10 cellular contexts compared by ENCODE assay signal in the genomic region with DNA sequence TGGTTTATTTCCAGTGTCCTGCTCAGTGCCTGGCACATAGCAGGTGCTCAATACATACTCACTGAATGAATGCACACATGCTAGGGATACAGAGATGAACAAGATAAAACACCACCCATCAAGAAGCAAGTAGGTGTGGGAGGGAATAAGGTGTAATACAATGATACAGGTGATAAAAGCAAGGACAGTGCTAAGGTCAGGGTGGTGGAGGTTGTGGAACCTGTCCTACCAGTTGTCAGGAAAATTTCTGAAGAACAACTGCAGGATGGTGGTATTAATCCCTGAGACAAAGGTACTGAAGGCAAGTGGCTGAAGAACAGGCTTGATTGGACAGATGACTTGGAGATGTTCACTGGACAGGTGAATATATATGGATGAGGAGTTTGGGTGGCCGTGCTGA. TPM values are rescaled to one million over a fixed set of nuclear protein-coding genes. Genes with fewer than 3 reads are reported as not detected.
A peak's percentile ranks its signal among the peaks of the same experiment; 100 is the strongest.
DNase-seq lines count a peak whose midpoint lies in the region; ATAC-seq and TF ChIP-seq lines count a peak whose summit lies in the region.
"Had no signal": no experiment of that assay in that cellular context is flagged by ENCODE, and none has a peak within 500 bp of the region (broad histone marks: within the 10 kb centered on the region; RNA-seq: fewer than 3 reads in every experiment).

No MANE protein-coding gene starts in this region.

- peak overlapping the region; percentile 96 for H3K4me3 Mint-ChIP-seq in activated naive CD8-positive, alpha-beta T cell
- H3K4me3 Mint-ChIP-seq in mesothelial cell of epicardium, result peak overlapping the region; percentile 96

- ATAC-seq in left lobe of liver (no peak), GM18517 (IDR thresholded peaks at IDR 0.05; ENCODE audit: unreplicated experiment) (no peak)

- peak overlapping the region; percentile 23 for H3K27ac Mint-ChIP-seq in activated naive CD8-positive, alpha-beta T cell
- peak overlapping the region; percentile 2 for H3K27ac Mint-ChIP-seq in mesothelial cell of epicardium

- H3K27me3 Mint-ChIP-seq in activated naive CD8-positive, alpha-beta T cell, result no peaks in the 10 kb centered on the region
- H3K27me3 Mint-ChIP-seq in mesothelial cell of epicardium (ENCODE audit: low read depth), result no peaks in the 10 kb centered on the region

- peak overlapping the region; percentile 85 for H3K27ac ChIP-seq in C4-2B

- peaks cover 11% of the 10 kb centered on the region for H3K36me3 Mint-ChIP-seq in activated naive CD8-positive, alpha-beta T cell
- H3K36me3 Mint-ChIP-seq in mesothelial cell of epicardium, result peaks cover 17% of the 10 kb centered on the region

- peaks cover 24% of the 10 kb centered on the region for H3K4me1 Mint-ChIP-seq in activated naive CD8-positive, alpha-beta T cell (ENCODE audit: low read depth)
- H3K4me1 Mint-ChIP-seq in mesothelial cell of epicardium, result peaks cover 27% of the 10 kb centered on the region

- TF ChIP-seq CTCF in C4-2B (conservative IDR thresholded peaks at IDR 0.05) (no peak), mesothelial cell of epicardium (IDR thresholded peaks at IDR 0.05; ENCODE audit: unreplicated experiment) (no peak)

- H3K9me3 Mint-ChIP-seq in activated naive CD8-positive, alpha-beta T cell (ENCODE audit: low read depth), result no peaks in the 10 kb centered on the region
- no peaks in the 10 kb centered on the region for H3K9me3 Mint-ChIP-seq in mesothelial cell of epicardium

- DNase-seq in HT-29 (ENCODE audit: low spot score), result peak; percentile 72
- no peak for DNase-seq in mesothelial cell of epicardium (ENCODE audit: low spot score in 2 of 2, unreplicated experiment in 2 of 2)
- DNase-seq in stimulated activated naive CD4-positive, alpha-beta T cell (lab: John Stamatoyannopoulos, UW), result no peak
- no peak for DNase-seq in left lobe of liver (ENCODE audit: low spot score)
- DNase-seq in NCI-H1105 treated with DMSO at 0.1 percent for 48 hours (lab: John Stamatoyannopoulos, UW), result no peak
- DNase-seq: caudate nucleus, NCI-H226 had no signal

RNA-seq across cellular contexts. Expression of a gene that starts 1.8 kb away (rescaled TPM):
- 17.0 and 19.2 TPM in 2 replicates for total RNA-seq in HT-29 (2014; rRNA removed; shearing (Covaris generic))
- total RNA-seq in mesothelial cell of epicardium (46.5 to 48.5 TPM (median 47.4 TPM) in 3 replicates), left lobe of liver (4.9 TPM)

RNA-seq across cellular contexts. Expression of a gene that starts 1.9 kb away (rescaled TPM):
- total RNA-seq in HT-29 (2014; rRNA removed; shearing (Covaris generic)), result 4.3 and 5.7 TPM in 2 replicates
- total RNA-seq in mesothelial cell of epicardium (14.7 to 16.0 TPM (median 15.4 TPM) in 3 replicates), left lobe of liver (2.5 TPM)
